8 cellular contexts compared by ENCODE assay signal in the genomic region with DNA sequence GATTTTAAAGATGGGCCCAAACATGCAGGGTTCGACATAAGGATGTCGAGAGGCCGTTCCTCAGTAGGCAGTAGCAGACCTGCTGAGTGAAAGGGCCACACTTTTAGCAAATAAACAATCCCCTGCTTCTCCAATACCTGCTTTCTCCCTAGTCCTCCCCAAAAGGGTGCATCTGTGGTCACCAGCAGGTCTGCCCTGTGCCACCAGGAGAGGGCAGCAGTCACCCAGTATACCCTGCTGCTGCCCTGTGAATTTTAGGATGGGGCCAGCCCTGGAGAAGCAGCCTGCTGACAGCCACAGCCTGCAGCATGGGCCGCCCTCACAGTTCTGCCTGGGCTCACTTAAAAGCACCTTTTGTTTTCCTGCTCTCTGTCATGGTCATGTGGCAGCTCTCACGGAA. TPM values are rescaled to one million over a fixed set of nuclear protein-coding genes. Genes with fewer than 3 reads are reported as not detected.
DNase-seq lines count a peak whose midpoint lies in the region; ATAC-seq and TF ChIP-seq lines count a peak whose summit lies in the region.
"Not testable (repeated sequence)": the region's sequence is repeated elsewhere in the genome, so short reads cannot be mapped to it uniquely, and the experiment has no call there.

No MANE protein-coding gene starts in this region.

- TF ChIP-seq CTCF in AG09309 (IDR thresholded peaks at IDR 0.05; ENCODE audit: control insufficient read depth, insufficient read depth, low read depth, low read length, missing control alignments) (peak; percentile 53), GM12872 (IDR thresholded peaks at IDR 0.05; ENCODE audit: insufficient read depth, low read depth, low read length) (peak; percentile 53), SK-N-SH (IDR thresholded peaks at IDR 0.05) (peak; percentile 59)

- not testable (repeated sequence) for H3K9me2 ChIP-seq in SK-N-SH

- not testable (repeated sequence) for H3K4me3 Mint-ChIP-seq in activated T-cell treated with anti-CD3 and anti-CD28 coated beads, Interleukin-2, amount 50 U/mL, for 72 hours

- H2AFZ ChIP-seq in SK-N-SH (ENCODE audit: low read depth): not testable (repeated sequence)

- POLR2A ChIA-PET in SK-N-SH (lab: Yijun Ruan, JAX): not testable (repeated sequence)

- H3K36me3 Mint-ChIP-seq in activated T-cell treated with anti-CD3 and anti-CD28 coated beads, Interleukin-2, amount 50 U/mL, for 72 hours (ENCODE audit: insufficient read depth in 2 of 2): not testable (repeated sequence)

- WGBS in SK-N-SH (ENCODE audit: low lambda C conversion rate): 60% methylated on average over 2 of the region's 5 CpGs

- not testable (repeated sequence) for H3K4me3 ChIP-seq in AG09309 (ENCODE audit: control insufficient read depth, low read depth, low read length); SK-N-SH (ENCODE audit: low read depth in 2 of 2, low read length in 1 of 2); effector memory CD4-positive, alpha-beta T cell (ENCODE audit: insufficient read depth, low read depth, low read length, poor library complexity, severe bottlenecking)

- TF ChIP-seq RAD21 in SK-N-SH (IDR thresholded peaks at IDR 0.05; ENCODE audit: low read length): peak; percentile 43

- H3K27me3 ChIP-seq in SK-N-SH (ENCODE audit: insufficient read depth); effector memory CD4-positive, alpha-beta T cell (replicated peaks; ENCODE audit: control insufficient read depth, insufficient read depth, low read length, poor library complexity, severe bottlenecking): not testable (repeated sequence)

- not testable (repeated sequence) for H3F3A ChIP-seq in SK-N-SH (replicated peaks; ENCODE audit: insufficient read depth)

- H3K79me2 ChIP-seq in SK-N-SH (ENCODE audit: insufficient read depth): not testable (repeated sequence)

- H3K4me1 ChIP-seq in SK-N-SH (ENCODE audit: control insufficient read depth in 1 of 2, insufficient read depth in 2 of 2, low read depth in 1 of 2, low read length in 1 of 2); effector memory CD4-positive, alpha-beta T cell (ENCODE audit: control insufficient read depth, insufficient read depth, low read length, poor library complexity, severe bottlenecking): not testable (repeated sequence)

- not testable (repeated sequence) for TF ChIP-seq EP300 in SK-N-SH (IDR thresholded peaks at IDR 0.05; ENCODE audit: borderline replicate concordance in 1 of 2, low read depth in 1 of 2, low read length in 1 of 2)

- ATAC-seq in activated T-cell treated with anti-CD3 and anti-CD28 coated beads, Interleukin-2, amount 50 U/mL, for 72 hours (replicated peaks in 1 of 2): not testable (repeated sequence)

- not testable (repeated sequence) for H4K20me1 ChIP-seq in SK-N-SH (ENCODE audit: insufficient read depth)

- H3K4me2 ChIP-seq in SK-N-SH: not testable (repeated sequence)

- H3K9me3 Mint-ChIP-seq in activated T-cell treated with anti-CD3 and anti-CD28 coated beads, Interleukin-2, amount 50 U/mL, for 72 hours: not testable (repeated sequence)

- peaks cover 24% of the 10 kb centered on the region for H3K4me1 Mint-ChIP-seq in activated T-cell treated with anti-CD3 and anti-CD28 coated beads, Interleukin-2, amount 50 U/mL, for 72 hours (ENCODE audit: low read depth)

- DNase-seq in AG09309 (ENCODE audit: low read depth) (peak; percentile 3), NCI-H1417 (lab: John Stamatoyannopoulos, UW) (peak; percentile 20 to 54 (median 34)), SK-N-SH (peak; percentile 49), left kidney (ENCODE audit: low read depth, low spot score) (peak; percentile 66)
- peak; percentile 53 to 58 for DNase-seq in activated T-cell treated with anti-CD3 and anti-CD28 coated beads, Interleukin-2, amount 50 U/mL, for 72 hours
- DNase-seq in effector memory CD4-positive, alpha-beta T cell: peak in 2 of 3 donors; percentile 13
- DNase-seq in stimulated activated CD4-positive, alpha-beta T cell treated with anti-CD3 and anti-CD28 coated beads, Interleukin-12 subunit alpha, Interleukin-12 subunit beta, amount 100 ng/mL, for 4 hours: peak; percentile 45

- H3K27me3 Mint-ChIP-seq in activated T-cell treated with anti-CD3 and anti-CD28 coated beads, Interleukin-2, amount 50 U/mL, for 72 hours (ENCODE audit: low read depth): not testable (repeated sequence)

- not testable (repeated sequence) for H3K9ac ChIP-seq in SK-N-SH

- H3K27ac ChIP-seq in SK-N-SH (ENCODE audit: low read depth in 2 of 2, low read length in 1 of 2); effector memory CD4-positive, alpha-beta T cell (ENCODE audit: insufficient read depth, low read length, poor library complexity, severe bottlenecking): not testable (repeated sequence)

- CTCF ChIA-PET in SK-N-SH (lab: Yijun Ruan, JAX): not testable (repeated sequence)

- H3K9me3 ChIP-seq in SK-N-SH; effector memory CD4-positive, alpha-beta T cell (ENCODE audit: control insufficient read depth, low read length): not testable (repeated sequence)

- not testable (repeated sequence) for H3K27ac Mint-ChIP-seq in activated T-cell treated with anti-CD3 and anti-CD28 coated beads, Interleukin-2, amount 50 U/mL, for 72 hours

- H3K36me3 ChIP-seq in SK-N-SH (replicated peaks in 1 of 2; ENCODE audit: control insufficient read depth in 1 of 2, insufficient read depth in 2 of 2, low read length in 1 of 2); effector memory CD4-positive, alpha-beta T cell (ENCODE audit: control insufficient read depth, insufficient read depth, low read length): not testable (repeated sequence)

RNA-seq across cellular contexts. Expression of a gene that starts 47.3 kb away (rescaled TPM):
- not detected in 2 replicates for polyA plus RNA-seq in SK-N-SH (2012; rRNA removed)
- not detected in 2 replicates for polyA plus RNA-seq in SK-N-SH (2012; cell fraction: cytosol; rRNA removed)
- polyA plus RNA-seq in SK-N-SH (2012; cell fraction: nucleus; rRNA removed): not detected in 2 replicates
- total RNA-seq in activated T-cell treated with anti-CD3 and anti-CD28 coated beads, Interleukin-2, amount 50 U/mL, for 72 hours: not detected

Comparison
In these comparisons a context has a peak if more than half of its experiments do, and no peak if none do; other contexts are left out.
1. DNase-seq: peak in every context shown above with its lines; median percentile 66 in left kidney; 56 in activated T-cell treated with anti-CD3 and anti-CD28 coated beads, Interleukin-2, amount 50 U/mL, for 72 hours; 49 in SK-N-SH; 45 in stimulated activated CD4-positive, alpha-beta T cell treated with anti-CD3 and anti-CD28 coated beads, Interleukin-12 subunit alpha, Interleukin-12 subunit beta, amount 100 ng/mL, for 4 hours; 34 in NCI-H1417; 13 in effector memory CD4-positive, alpha-beta T cell; 3 in AG09309.